14 cellular contexts compared by ENCODE assay signal in genomic region chr19:3881272-3882040, GRCh38. TPM values are rescaled to one million over a fixed set of nuclear protein-coding genes. Genes with fewer than 3 reads are reported as not detected.
A peak's percentile ranks its signal among the peaks of the same experiment; 100 is the strongest.
DNase-seq lines count a peak whose midpoint lies in the region; ATAC-seq and TF ChIP-seq lines count a peak whose summit lies in the region.
"Had no signal": no experiment of that assay in that cellular context is flagged by ENCODE, and none has a peak within 500 bp of the region (broad histone marks: within the 10 kb centered on the region; RNA-seq: fewer than 3 reads in every experiment).

No MANE protein-coding gene starts in this region.

- no peak overlapping the region for H4K5ac ChIP-seq in IMR-90 (ENCODE audit: low read depth, low read length)

- no peak overlapping the region for H4K8ac ChIP-seq in IMR-90 (ENCODE audit: low read depth in 2 of 2, low read length in 2 of 2)

- H4K91ac ChIP-seq in IMR-90 (ENCODE audit: insufficient read depth, low read depth, low read length), result no peak overlapping the region

- no peak overlapping the region for H3K56ac ChIP-seq in IMR-90 (ENCODE audit: extremely low read depth, insufficient read depth, low read length)

- no peak overlapping the region for H2BK15ac ChIP-seq in IMR-90 (ENCODE audit: low read depth, low read length)

- CTCF ChIA-PET in CD8-positive, alpha-beta T cell (lab: Charles Lee), result no interaction called here
- CTCF ChIA-PET in IMR-90 (lab: Yijun Ruan, JAX) (interaction anchor here (0.7 kb wide), 1 partner anchor 546 kb away, joined by 6 read pairs; no protein-coding TSS in a partner anchor), T-cell (lab: Charles Lee) (interaction anchor here in 1 of 2 donors (1.0 kb wide), 1 partner anchor 9 kb away, joined by 3 read pairs; no protein-coding TSS in a partner anchor)

- no TSS peak for BruUV-seq in IMR-90 (replicated peaks; lab: Mats Ljungman, UMichigan)

- peak overlapping the region; percentile 35 for H3K4me3 Mint-ChIP-seq in CD8-positive, alpha-beta T cell
- H3K4me3 Mint-ChIP-seq in T-cell, result peak overlapping the region in 2 of 3 donors; percentile 6 to 45

- no peak overlapping the region for H2BK120ac ChIP-seq in IMR-90 (ENCODE audit: low read depth, low read length)

- H3K27ac Mint-ChIP-seq in CD8-positive, alpha-beta T cell, result no peak overlapping the region
- no peak overlapping the region for H3K27ac Mint-ChIP-seq in T-cell
- H3K27ac Mint-ChIP-seq: CD4-positive, CD25-positive, alpha-beta regulatory T cell had no signal

- peaks cover 3% of the 10 kb centered on the region; the same call in 1 of the 2 replicates for H4K20me1 ChIP-seq in IMR-90 (ENCODE audit: insufficient read depth, low read length)

- H3K9me3 Mint-ChIP-seq in CD8-positive, alpha-beta T cell, result no peaks in the 10 kb centered on the region
- no peaks in the 10 kb centered on the region for H3K9me3 Mint-ChIP-seq in T-cell

- TF ChIP-seq POLR2A in IMR-90 (IDR thresholded peaks at IDR 0.05; ENCODE audit: low read depth, low read length), result no peak
- no peak for TF ChIP-seq POLR2A in suprapubic skin (IDR thresholded peaks at IDR 0.05)

- H3K27ac ChIP-seq in CD8-positive, alpha-beta T cell (ENCODE audit: low read depth, low read length), result no peak overlapping the region
- H3K27ac ChIP-seq in IMR-90 (ENCODE audit: insufficient read depth, low read length) (no peak overlapping the region), suprapubic skin (no peak overlapping the region)

- H3K36me3 ChIP-seq in CD8-positive, alpha-beta T cell (ENCODE audit: insufficient read depth, low read length), result no peaks in the 10 kb centered on the region
- H3K36me3 ChIP-seq in IMR-90 (ENCODE audit: control insufficient read depth, insufficient read depth, low read length) (no peaks in the 10 kb centered on the region), suprapubic skin (no peaks in the 10 kb centered on the region)

- TF ChIP-seq RAD21 in IMR-90 (IDR thresholded peaks at IDR 0.05; ENCODE audit: low read length), result no peak

- H3K4ac ChIP-seq in IMR-90 (ENCODE audit: low read depth, low read length), result no peak overlapping the region

- dilution Hi-C loops in IMR-90 (cut with HindIII; ENCODE audit: low sequenced_read_pairs, unreplicated experiment), result no loop called here

- H3K4me1 Mint-ChIP-seq in CD8-positive, alpha-beta T cell (ENCODE audit: low read depth), result peaks cover 12% of the 10 kb centered on the region
- peaks cover 15% of the 10 kb centered on the region in 3 donors for H3K4me1 Mint-ChIP-seq in T-cell

- peaks cover 5% of the 10 kb centered on the region for H3K27me3 ChIP-seq in CD8-positive, alpha-beta T cell (ENCODE audit: insufficient read depth, low read length)
- H3K27me3 ChIP-seq in IMR-90 (ENCODE audit: control insufficient read depth, insufficient read depth, low read length) (peaks cover 31% of the 10 kb centered on the region), suprapubic skin (peaks cover 76% of the 10 kb centered on the region)

- 20% methylated on average over 2 of the region's 31 CpGs; no CpG with 5 or more reads in 1 of the 2 experiments for WGBS in IMR-90 (ENCODE audit: extremely low coverage in 2 of 2, insufficient read length in 1 of 2), 2 experiments
- WGBS in suprapubic skin, result 2% methylated on average over 31 of the region's 31 CpGs

- H3K4me3 ChIP-seq in CD8-positive, alpha-beta T cell (ENCODE audit: low read depth, low read length), result no peak overlapping the region
- H3K4me3 ChIP-seq in IMR-90 (ENCODE audit: insufficient read depth, low read depth, low read length), result no peak overlapping the region
- no peak overlapping the region for H3K4me3 ChIP-seq in suprapubic skin

- no peak for TF ChIP-seq CTCF in CD8-positive, alpha-beta T cell (IDR thresholded peaks at IDR 0.05)
- TF ChIP-seq CTCF in IMR-90 (conservative IDR thresholded peaks at IDR 0.05; ENCODE audit: low read depth, low read length) (no peak), suprapubic skin (IDR thresholded peaks at IDR 0.05) (no peak)

- no peak overlapping the region for H2AK9ac ChIP-seq in IMR-90 (replicated peaks; ENCODE audit: low read depth, low read length, poor library complexity)

- H2BK20ac ChIP-seq in IMR-90 (ENCODE audit: low read depth, low read length), result no peak overlapping the region

- no peak overlapping the region for H3K18ac ChIP-seq in IMR-90 (ENCODE audit: low read depth, low read length)

- peaks cover 46% of the 10 kb centered on the region for H3K27me3 Mint-ChIP-seq in CD8-positive, alpha-beta T cell (ENCODE audit: low read depth)
- peaks cover 36 to 62% of the 10 kb centered on the region in 2 donors for H3K27me3 Mint-ChIP-seq in T-cell

- no peak for TF ChIP-seq EP300 in suprapubic skin (IDR thresholded peaks at IDR 0.05)

- in situ Hi-C loops in IMR-90 (cut with MboI; ENCODE audit: low sequenced_read_pairs), result no loop called here

- no peak for DNase-seq in CD8-positive, alpha-beta T cell
- DNase-seq in IMR-90 (no peak), T-cell (no peak), left kidney (ENCODE audit: low read depth, low spot score) (peak; percentile 57), T-helper 2 cell (no peak), suprapubic skin (ENCODE audit: low spot score in 2 of 2) (no peak), glomerular visceral epithelial cell (ENCODE audit: extremely low spot score) (no peak)
- DNase-seq: activated T-cell treated with anti-CD3 and anti-CD28 coated beads, Interleukin-2, amount 50 U/mL, for 1 hour; aorta; CD4-positive, CD25-positive, alpha-beta regulatory T cell; NCI-H1436 treated with DMSO at 0.1 percent for 48 hours had no signal

- H2BK5ac ChIP-seq in IMR-90 (ENCODE audit: low read depth, low read length, poor library complexity, severe bottlenecking), result no peak overlapping the region

- no peaks in the 10 kb centered on the region for H3K9me1 ChIP-seq in IMR-90 (ENCODE audit: insufficient read depth, low read length)

- no peak overlapping the region for H3K9ac ChIP-seq in IMR-90 (ENCODE audit: low read depth, low read length)

- peak overlapping the region; percentile 71 for H2AFZ ChIP-seq in IMR-90 (replicated peaks; ENCODE audit: low read length, poor library complexity)

- intact Hi-C loops in CD8-positive, alpha-beta T cell (cut with DNase I, micrococcal nuclease), result no loop called here
- intact Hi-C loops in IMR-90 (cut with micrococcal nuclease), result no loop called here

- H3K79me1 ChIP-seq in IMR-90 (ENCODE audit: low read depth in 1 of 2, low read length in 2 of 2), result no peaks in the 10 kb centered on the region

- H3K4me1 ChIP-seq in CD8-positive, alpha-beta T cell (ENCODE audit: insufficient read depth, low read length), result peaks cover 18% of the 10 kb centered on the region
- H3K4me1 ChIP-seq in IMR-90 (ENCODE audit: control insufficient read depth, insufficient read depth, low read length), result no peaks in the 10 kb centered on the region
- H3K4me1 ChIP-seq in suprapubic skin, result peaks cover 3% of the 10 kb centered on the region

- H3K14ac ChIP-seq in IMR-90 (replicated peaks; ENCODE audit: low read depth, low read length), result no peak overlapping the region

- no peak overlapping the region for H2AK5ac ChIP-seq in IMR-90 (ENCODE audit: low read depth, low read length)

- POLR2A ChIA-PET in CD8-positive, alpha-beta T cell (lab: Charles Lee), result interaction anchor here (0.6 kb wide), 1 partner anchor 8 kb away, joined by 4 read pairs; no protein-coding TSS in a partner anchor
- POLR2A ChIA-PET in IMR-90 (lab: Charles Lee; ENCODE audit: unreplicated experiment) (no interaction called here), T-cell (lab: Charles Lee) (interaction anchor here in 1 of 2 donors (0.7 kb wide), 1 partner anchor 14 kb away, joined by 6 read pairs; no protein-coding TSS in a partner anchor)

- H3K4me2 ChIP-seq in IMR-90 (ENCODE audit: low read depth, low read length), result no peak overlapping the region

- H3K36me3 Mint-ChIP-seq in CD8-positive, alpha-beta T cell, result no peaks in the 10 kb centered on the region
- H3K36me3 Mint-ChIP-seq in T-cell, result no peaks in the 10 kb centered on the region
- H3K36me3 Mint-ChIP-seq: CD4-positive, CD25-positive, alpha-beta regulatory T cell had no signal

- H3K23ac ChIP-seq in IMR-90 (ENCODE audit: low read depth, low read length), result no peak overlapping the region

- H3K9me3 ChIP-seq in CD8-positive, alpha-beta T cell (ENCODE audit: low read length), result no peaks in the 10 kb centered on the region
- peaks cover 3% of the 10 kb centered on the region; the same call in 1 of the 2 replicates for H3K9me3 ChIP-seq in IMR-90 (ENCODE audit: control insufficient read depth, insufficient read depth, low read length)
- H3K9me3 ChIP-seq in suprapubic skin, result no peaks in the 10 kb centered on the region

- no peak for ATAC-seq in CD8-positive, alpha-beta T cell
- ATAC-seq in IMR-90 (ENCODE audit: low read depth) (no peak), T-cell (replicated peaks in 1 of 4) (no peak), HG03175 (IDR thresholded peaks at IDR 0.05; ENCODE audit: unreplicated experiment) (no peak)
- ATAC-seq: Panc1 had no signal

TF ChIP-seq in IMR-90, 13 proteins besides CTCF, POLR2A, EP300 and RAD21:
- TF ChIP-seq SMC3 (IDR thresholded peaks at IDR 0.05; ENCODE audit: low read depth, low read length), result no peak
- TF ChIP-seq MAFK (IDR thresholded peaks at IDR 0.05; ENCODE audit: low read depth, low read length), result no peak
TF ChIP-seq in IMR-90: peak in this region for 0.

RNA-seq across cellular contexts. Expression of gene ATCAY, which starts 1.0 kb away (rescaled TPM):
- not detected for total RNA-seq in CD8-positive, alpha-beta T cell
- total RNA-seq in IMR-90 (2012; rRNA removed), result 0.28 and 0.36 TPM in 2 replicates
- polyA plus RNA-seq in IMR-90 (2012; rRNA removed), result 0.19 and 0.31 TPM in 2 replicates
- 0.12 and 0.15 TPM in 2 replicates for polyA plus RNA-seq in IMR-90 (2012; cell fraction: cytosol; rRNA removed)
- polyA plus RNA-seq in IMR-90 (2012; cell fraction: nucleus; rRNA removed; ENCODE audit: low replicate concordance), result 0.10 and 0.19 TPM in 2 replicates
- total RNA-seq in T-cell, result under 1 TPM in 1 of 5 donors, not detected in 4; 0.03 TPM
- not detected for total RNA-seq in suprapubic skin
- total RNA-seq: aorta; CD4-positive, CD25-positive, alpha-beta regulatory T cell had no signal
- polyA plus RNA-seq: aorta; CD4-positive, CD25-positive, alpha-beta regulatory T cell had no signal

RNA-seq across cellular contexts. Expression of gene ZFR2, which starts 12.6 kb away (rescaled TPM):
- total RNA-seq in CD8-positive, alpha-beta T cell, result 1 to 10 TPM in 1 of 2 experiments, under 1 TPM in 1; 0.50 to 1.9 TPM
- total RNA-seq in IMR-90 (2012; rRNA removed), result 0.28 TPM in 1 of 2 replicates, not detected in the other
- polyA plus RNA-seq in IMR-90 (2012; rRNA removed), result 0.10 and 0.19 TPM in 2 replicates
- 0.20 and 0.24 TPM in 2 replicates for polyA plus RNA-seq in IMR-90 (2012; cell fraction: cytosol; rRNA removed)
- polyA plus RNA-seq in IMR-90 (2012; cell fraction: nucleus; rRNA removed; ENCODE audit: low replicate concordance), result 0.23 TPM in 1 of 2 replicates, not detected in the other
- 1 to 10 TPM in 3 of 5 donors, under 1 TPM in 2; 0.56 to 1.8 (median 1.4) TPM for total RNA-seq in T-cell
- total RNA-seq in suprapubic skin, result 1 to 10 TPM in 2 of 4 donors, not detected in 2; 2.5 to 4.8 TPM
- total RNA-seq: aorta; CD4-positive, CD25-positive, alpha-beta regulatory T cell; urinary bladder had no signal
- polyA plus RNA-seq: aorta had no signal

RNA-seq across cellular contexts. Expression of gene NMRK2, which starts 51.4 kb away (rescaled TPM):
- total RNA-seq in CD8-positive, alpha-beta T cell, result not detected
- total RNA-seq in IMR-90 (2012; rRNA removed) (not detected in 2 replicates), T-cell (not detected), suprapubic skin (not detected)
- polyA plus RNA-seq in IMR-90 (2012; rRNA removed), result not detected in 2 replicates
- not detected in 2 replicates for polyA plus RNA-seq in IMR-90 (2012; cell fraction: cytosol; rRNA removed)
- polyA plus RNA-seq in IMR-90 (2012; cell fraction: nucleus; rRNA removed; ENCODE audit: low replicate concordance), result not detected in 2 replicates
- total RNA-seq: CD4-positive, CD25-positive, alpha-beta regulatory T cell had no signal
- polyA plus RNA-seq: CD4-positive, CD25-positive, alpha-beta regulatory T cell had no signal
